ENCODE assay signal across 1 cellular context in genomic region chr11:124746621-124747243, GRCh38.
TF ChIP-seq lines count a peak whose summit lies in the region.

No MANE protein-coding gene starts in this region.

TF ChIP-seq in HepG2, 621 proteins besides CTCF, POLR2A, EP300 and RAD21 (continued from another document and continues in another):
- peak; percentile 54; the same call in 1 of the 2 replicates for TF ChIP-seq FOXP4 (CRISPR knock-in tag; IDR thresholded peaks at IDR 0.05)
- TF ChIP-seq ZFP90 (CRISPR knock-in tag; IDR thresholded peaks at IDR 0.05; ENCODE audit: borderline replicate concordance), result peak; percentile 61
- peak; percentile 66; the same call in 1 of the 2 replicates for TF ChIP-seq HNF1B (CRISPR knock-in tag; IDR thresholded peaks at IDR 0.05)
- TF ChIP-seq ZNF597 (CRISPR knock-in tag; IDR thresholded peaks at IDR 0.05), result no peak
- TF ChIP-seq IKZF4 (CRISPR knock-in tag; IDR thresholded peaks at IDR 0.05; ENCODE audit: borderline replicate concordance, low read depth, not compliant biosample characterization), result peak; percentile 72
- TF ChIP-seq IRX3 (CRISPR knock-in tag; IDR thresholded peaks at IDR 0.05; ENCODE audit: borderline replicate concordance, low read depth), result no peak
- no peak for TF ChIP-seq NR2F6 (IDR thresholded peaks at IDR 0.05)
- peak; percentile 30; the same call in 1 of the 2 replicates for TF ChIP-seq NR2F6 (CRISPR knock-in tag; IDR thresholded peaks at IDR 0.05)
- TF ChIP-seq SMYD3 (CRISPR knock-in tag; IDR thresholded peaks at IDR 0.05), result no peak
- TF ChIP-seq JARID2 (CRISPR knock-in tag; IDR thresholded peaks at IDR 0.05; ENCODE audit: insufficient replicate concordance), result no peak
- TF ChIP-seq HOXA3 (CRISPR knock-in tag; IDR thresholded peaks at IDR 0.05), result peak; percentile 66
- TF ChIP-seq BRCA1 (CRISPR knock-in tag; IDR thresholded peaks at IDR 0.05), result no peak
- TF ChIP-seq CERS6 (CRISPR knock-in tag; IDR thresholded peaks at IDR 0.05), result no peak
- no peak for TF ChIP-seq ZNF691 (CRISPR knock-in tag; IDR thresholded peaks at IDR 0.05; ENCODE audit: borderline replicate concordance, low read depth)
- TF ChIP-seq NFE2 (CRISPR knock-in tag; IDR thresholded peaks at IDR 0.05), result no peak
- no peak for TF ChIP-seq ZNF549 (CRISPR knock-in tag; IDR thresholded peaks at IDR 0.05)
- no peak for TF ChIP-seq ZBTB33 (CRISPR knock-in tag; IDR thresholded peaks at IDR 0.05)
- no peak for TF ChIP-seq ZNF720 (CRISPR knock-in tag; IDR thresholded peaks at IDR 0.05)
- TF ChIP-seq SKIL (CRISPR knock-in tag; IDR thresholded peaks at IDR 0.05; ENCODE audit: borderline replicate concordance), result no peak
- no peak for TF ChIP-seq ARNT (IDR thresholded peaks at IDR 0.05)
- TF ChIP-seq ASH2L (IDR thresholded peaks at IDR 0.05; ENCODE audit: insufficient read length, low read depth, low read length), result peak; percentile 40
- TF ChIP-seq MXD1 (CRISPR knock-in tag; IDR thresholded peaks at IDR 0.05), result 0 out of 2 replicates have a peak, but pooled peaks have one; percentile 71
- no peak for TF ChIP-seq ZNF512 (CRISPR knock-in tag; IDR thresholded peaks at IDR 0.05)
- no peak for TF ChIP-seq ZNF180 (CRISPR knock-in tag; IDR thresholded peaks at IDR 0.05; ENCODE audit: borderline replicate concordance, low read depth)
- peak; percentile 44; the same call in 1 of the 2 replicates for TF ChIP-seq TBX2 (CRISPR knock-in tag; IDR thresholded peaks at IDR 0.05; ENCODE audit: borderline replicate concordance)
- TF ChIP-seq NFIC (IDR thresholded peaks at IDR 0.05; ENCODE audit: low read length), result no peak
- 0 out of 2 replicates have a peak, but pooled peaks have one; percentile 28 for TF ChIP-seq SIN3A (IDR thresholded peaks at IDR 0.05; ENCODE audit: borderline replicate concordance, low read depth, low read length)
- TF ChIP-seq ZNF446 (CRISPR knock-in tag; IDR thresholded peaks at IDR 0.05), result no peak
- TF ChIP-seq TEF (CRISPR knock-in tag; IDR thresholded peaks at IDR 0.05), result 0 out of 2 replicates have a peak, but pooled peaks have one; percentile 49
- peak; percentile 74 for TF ChIP-seq SOX5 (CRISPR knock-in tag; IDR thresholded peaks at IDR 0.05; ENCODE audit: borderline replicate concordance)
- no peak for TF ChIP-seq ZNF468 (CRISPR knock-in tag; IDR thresholded peaks at IDR 0.05)
- TF ChIP-seq ZNF790 (CRISPR knock-in tag; IDR thresholded peaks at IDR 0.05; ENCODE audit: borderline replicate concordance), result no peak
- TF ChIP-seq PHF5A (CRISPR knock-in tag; IDR thresholded peaks at IDR 0.05; ENCODE audit: low read depth, unreplicated experiment), result no peak
- TF ChIP-seq ZFP36L1 (CRISPR knock-in tag; IDR thresholded peaks at IDR 0.05), result no peak
- no peak for TF ChIP-seq ZFP62 (CRISPR knock-in tag; IDR thresholded peaks at IDR 0.05)
- no peak for TF ChIP-seq HMGXB3 (CRISPR knock-in tag; IDR thresholded peaks at IDR 0.05; ENCODE audit: borderline replicate concordance)
- TF ChIP-seq RFX3 (CRISPR knock-in tag; IDR thresholded peaks at IDR 0.05), result no peak
- no peak for TF ChIP-seq MTA1 (CRISPR knock-in tag; IDR thresholded peaks at IDR 0.05; ENCODE audit: borderline replicate concordance)
- TF ChIP-seq DDIT3 (CRISPR knock-in tag; IDR thresholded peaks at IDR 0.05), result no peak
- 0 out of 2 replicates have a peak, but pooled peaks have one; percentile 12 for TF ChIP-seq FOXO1 (CRISPR knock-in tag; IDR thresholded peaks at IDR 0.05)
- no peak for TF ChIP-seq SP2 (CRISPR knock-in tag; IDR thresholded peaks at IDR 0.05)
- no peak for TF ChIP-seq NR2F2 (IDR thresholded peaks at IDR 0.05; ENCODE audit: borderline replicate concordance, low read depth)
- no peak for TF ChIP-seq GPN1 (CRISPR knock-in tag; IDR thresholded peaks at IDR 0.05; ENCODE audit: borderline replicate concordance)
- TF ChIP-seq MXD4 (CRISPR knock-in tag; IDR thresholded peaks at IDR 0.05), result no peak
- peak; percentile 14; the same call in 1 of the 2 replicates for TF ChIP-seq ZNF788 (CRISPR knock-in tag; IDR thresholded peaks at IDR 0.05; ENCODE audit: borderline replicate concordance)
- no peak for TF ChIP-seq ZNF678 (CRISPR knock-in tag; IDR thresholded peaks at IDR 0.05)
